ENCODE assay signal across 8 cellular contexts in genomic region chr7:25894002-25894901, GRCh38.
DNase-seq lines count a peak whose midpoint lies in the region; ATAC-seq and TF ChIP-seq lines count a peak whose summit lies in the region.

No MANE protein-coding gene starts in this region.

- H3K36me3 ChIP-seq in PC-3 (ENCODE audit: low read depth, low read length) (no peaks in the 10 kb centered on the region), psoas muscle (ENCODE audit: insufficient read depth in 1 of 2, low read depth in 1 of 2) (no peaks in the 10 kb centered on the region)

- no peaks in the 10 kb centered on the region for H3K9me2 ChIP-seq in PC-3 (replicated peaks; ENCODE audit: low read length)

- H2AFZ ChIP-seq in PC-3 (ENCODE audit: low read length) = peak overlapping the region; percentile 87; the same call in 1 of the 2 replicates

- no peak overlapping the region for H3K27ac ChIP-seq in PC-3 (ENCODE audit: low read length)
- no peak overlapping the region for H3K27ac ChIP-seq in psoas muscle

- peaks cover 5% of the 10 kb centered on the region; the same call in 1 of the 2 replicates for H3K4me1 ChIP-seq in PC-3 (ENCODE audit: insufficient read depth, low read length)
- H3K4me1 ChIP-seq in psoas muscle = peaks cover 13% of the 10 kb centered on the region

- H3K27me3 ChIP-seq in PC-3 (ENCODE audit: low read length) (peaks cover 8% of the 10 kb centered on the region), psoas muscle (ENCODE audit: insufficient read depth in 3 of 3, low read length in 2 of 3) (no peaks in the 10 kb centered on the region)

- H4K20me1 ChIP-seq in PC-3 (ENCODE audit: low read length) = no peaks in the 10 kb centered on the region

- H3K4me3 Mint-ChIP-seq in MCF 10A (ENCODE audit: unreplicated experiment) = no peak overlapping the region

- H3K9ac ChIP-seq in PC-3 (ENCODE audit: low read length) = no peak overlapping the region

- H3K79me2 ChIP-seq in PC-3 (ENCODE audit: low read length) = no peaks in the 10 kb centered on the region

- no peak overlapping the region for H3K4me2 ChIP-seq in PC-3 (ENCODE audit: low read length)

- DNase-seq in COR-L47 (lab: John Stamatoyannopoulos, UW) = peak; percentile 9
- peak; percentile 39 for DNase-seq in PC-3
- peak; percentile 53 for DNase-seq in MCF 10A (ENCODE audit: unreplicated experiment)
- peak; percentile 18 to 68 for DNase-seq in psoas muscle
- DNase-seq in globus pallidus (ENCODE audit: low spot score) = no peak
- DNase-seq in NCI-H2107 (lab: John Stamatoyannopoulos, UW) = no peak

- 82 to 85% (median 84%) methylated on average over 7 of the region's 7 CpGs for WGBS in psoas muscle, 3 donors

- CTCF ChIA-PET in PC-3 (lab: Charles Lee) = interaction anchor here (1.4 kb wide), 1 partner anchor 476 kb away, joined by 3 read pairs; no protein-coding TSS in a partner anchor
- CTCF ChIA-PET in MCF 10A (lab: Yijun Ruan, JAX) = interaction anchor here (0.5 to 10.4 kb wide), 40 partner anchors 10 to 1285 kb away, joined by 3 to 183 read pairs (median 4); no protein-coding TSS in a partner anchor

- H3K27ac Mint-ChIP-seq in MCF 10A (ENCODE audit: low read depth, unreplicated experiment) = no peak overlapping the region

- no peaks in the 10 kb centered on the region for H3K9me3 Mint-ChIP-seq in MCF 10A (ENCODE audit: unreplicated experiment)

- peaks cover 10% of the 10 kb centered on the region for H3K4me1 Mint-ChIP-seq in MCF 10A (ENCODE audit: insufficient read depth, unreplicated experiment)

- no peaks in the 10 kb centered on the region for H3K9me3 ChIP-seq in PC-3 (ENCODE audit: low read length)
- H3K9me3 ChIP-seq in psoas muscle = no peaks in the 10 kb centered on the region

- H3K4me3 ChIP-seq in PC-3 (ENCODE audit: low read length) (no peak overlapping the region), psoas muscle (no peak overlapping the region)

- POLR2A ChIA-PET in PC-3 (lab: Charles Lee; ENCODE audit: unreplicated experiment) (no interaction called here), MCF 10A (lab: Yijun Ruan, JAX) (interaction anchor here (0.8 to 2.0 kb wide), 8 partner anchors 12 to 475 kb away, joined by 3 to 18 read pairs (median 4); partner anchors contain the start of genes CBX3 and HNRNPA2B1)

- H3K36me3 Mint-ChIP-seq in MCF 10A (ENCODE audit: insufficient read depth, unreplicated experiment) = no peaks in the 10 kb centered on the region

- BruUV-seq in PC-3 (replicated peaks; lab: Mats Ljungman, UMichigan) (no TSS peak), MCF 10A (replicated peaks; lab: Mats Ljungman, UMichigan) (no TSS peak)

- TF ChIP-seq CTCF in PC-3 (conservative IDR thresholded peaks at IDR 0.05; ENCODE audit: low read depth, low read length) = no peak
- TF ChIP-seq CTCF in MCF 10A (IDR thresholded peaks at IDR 0.05; ENCODE audit: unreplicated experiment) = no peak
- TF ChIP-seq CTCF in psoas muscle (IDR thresholded peaks at IDR 0.05) = no peak

- intact Hi-C loops in PC-3 (cut with micrococcal nuclease) (loop anchor here (5.0 to 10.0 kb wide), 3 partner anchors 293 to 1268 kb away; no protein-coding TSS in a partner anchor), MCF 10A (cut with micrococcal nuclease) (loop anchor here (5.0 kb wide), 1 partner anchor 608 kb away; no protein-coding TSS in a partner anchor), psoas muscle (cut with DNase I) (loop anchor here (1.0 to 10.0 kb wide), 8 partner anchors 58 to 773 kb away; partner anchors contain the start of genes CBX3 (in 1 of the 2) and HNRNPA2B1 (in 1 of the 2))

- ATAC-seq in GM18868 (IDR thresholded peaks at IDR 0.05; ENCODE audit: unreplicated experiment) = peak; percentile 78
- peak; percentile 79 for ATAC-seq in HG03045 (IDR thresholded peaks at IDR 0.05; ENCODE audit: unreplicated experiment)
- ATAC-seq in PC-3 = peak; percentile 21; the same call in 1 of the 2 replicates
- ATAC-seq in psoas muscle = peak; percentile 68 to 86 (median 78)

- peaks cover 7% of the 10 kb centered on the region for H3K27me3 Mint-ChIP-seq in MCF 10A (ENCODE audit: insufficient read depth, unreplicated experiment)

- no peaks in the 10 kb centered on the region for H3F3A ChIP-seq in PC-3 (ENCODE audit: low read length, unreplicated experiment)

Comparison
In these comparisons a context has a peak if more than half of its experiments do, and no peak if none do; other contexts are left out.
1. DNase-seq: peak in COR-L47 (single experiment), PC-3 (single experiment), MCF 10A (single experiment) and psoas muscle (2 of 2); none in globus pallidus (single experiment) and NCI-H2107 (single experiment).
2. ATAC-seq: peak in every context shown above with its lines; median percentile 79 in HG03045; 78 in psoas muscle; 78 in GM18868; 21 in PC-3.